Comparison of ENCODE assay signal across 7 cellular contexts in genomic region chr6:4281341-4282293, GRCh38.
DNase-seq lines count a peak whose midpoint lies in the region; ATAC-seq and TF ChIP-seq lines count a peak whose summit lies in the region.

No MANE protein-coding gene starts in this region.

- ATAC-seq in GM18502 (IDR thresholded peaks at IDR 0.05; ENCODE audit: poor library complexity, unreplicated experiment) (peak; percentile 92), HG02571 (IDR thresholded peaks at IDR 0.05; ENCODE audit: unreplicated experiment) (peak; percentile 75)
- ATAC-seq in activated T-helper 17 cell treated with anti-CD3 and anti-CD28 coated beads, Interleukin-2, amount 50 U/mL, for 72 hours (replicated peaks), result peak; percentile 71

- H3K4me1 Mint-ChIP-seq in activated T-helper 17 cell treated with anti-CD3 and anti-CD28 coated beads, Interleukin-2, amount 50 U/mL, for 72 hours, result no peaks in the 10 kb centered on the region

- no peaks in the 10 kb centered on the region for H3K36me3 ChIP-seq in cardiac muscle cell
- H3K36me3 ChIP-seq in parathyroid adenoma (ENCODE audit: control insufficient read depth, insufficient read depth, low read length), result no peaks in the 10 kb centered on the region

- DNase-seq in NCI-H1436 (lab: John Stamatoyannopoulos, UW), result peak; percentile 73
- DNase-seq in cardiac muscle cell (ENCODE audit: low read depth in 1 of 2, low spot score in 1 of 2), result peak; percentile 29 to 61
- DNase-seq in COLO829 (ENCODE audit: low spot score), result no peak

- H3K9ac ChIP-seq in parathyroid adenoma, result no peak overlapping the region

- peaks cover 14% of the 10 kb centered on the region for H3K27me3 ChIP-seq in cardiac muscle cell
- no peaks in the 10 kb centered on the region for H3K27me3 ChIP-seq in parathyroid adenoma (ENCODE audit: control insufficient read depth, insufficient read depth, low read length)

- H3K4me3 ChIP-seq in cardiac muscle cell, result peak overlapping the region; percentile 21
- peak overlapping the region; percentile 60 for H3K4me3 ChIP-seq in parathyroid adenoma (ENCODE audit: low read depth, low read length)

- peak overlapping the region; percentile 93 for H3K4me2 ChIP-seq in parathyroid adenoma (ENCODE audit: low read length)

- no peaks in the 10 kb centered on the region for H3K79me2 ChIP-seq in parathyroid adenoma

- H2AFZ ChIP-seq in parathyroid adenoma, result peak overlapping the region; percentile 61

- peak; percentile 20 for TF ChIP-seq CTCF in cardiac muscle cell (IDR thresholded peaks at IDR 0.05; ENCODE audit: low read depth, low read length)
- peak; percentile 57 for TF ChIP-seq CTCF in parathyroid adenoma (IDR thresholded peaks at IDR 0.05)

- H3K4me3 Mint-ChIP-seq in activated T-helper 17 cell treated with anti-CD3 and anti-CD28 coated beads, Interleukin-2, amount 50 U/mL, for 72 hours, result peak overlapping the region; percentile 27

- H3K9me3 ChIP-seq in cardiac muscle cell (ENCODE audit: low read depth) (no peaks in the 10 kb centered on the region), parathyroid adenoma (ENCODE audit: control insufficient read depth, low read length) (no peaks in the 10 kb centered on the region)

- peaks cover 23% of the 10 kb centered on the region for H3K4me1 ChIP-seq in cardiac muscle cell (ENCODE audit: low read depth)
- H3K4me1 ChIP-seq in parathyroid adenoma, result no peaks in the 10 kb centered on the region

- no peak overlapping the region for H3K27ac ChIP-seq in cardiac muscle cell
- H3K27ac ChIP-seq in parathyroid adenoma, result no peak overlapping the region

- H3K27me3 Mint-ChIP-seq in activated T-helper 17 cell treated with anti-CD3 and anti-CD28 coated beads, Interleukin-2, amount 50 U/mL, for 72 hours, result peaks cover 37% of the 10 kb centered on the region

- no peaks in the 10 kb centered on the region for H3K9me3 Mint-ChIP-seq in activated T-helper 17 cell treated with anti-CD3 and anti-CD28 coated beads, Interleukin-2, amount 50 U/mL, for 72 hours

- no peak overlapping the region for H3K27ac Mint-ChIP-seq in activated T-helper 17 cell treated with anti-CD3 and anti-CD28 coated beads, Interleukin-2, amount 50 U/mL, for 72 hours

- H3K36me3 Mint-ChIP-seq in activated T-helper 17 cell treated with anti-CD3 and anti-CD28 coated beads, Interleukin-2, amount 50 U/mL, for 72 hours (ENCODE audit: low read depth), result no peaks in the 10 kb centered on the region
